In the genomic region with DNA sequence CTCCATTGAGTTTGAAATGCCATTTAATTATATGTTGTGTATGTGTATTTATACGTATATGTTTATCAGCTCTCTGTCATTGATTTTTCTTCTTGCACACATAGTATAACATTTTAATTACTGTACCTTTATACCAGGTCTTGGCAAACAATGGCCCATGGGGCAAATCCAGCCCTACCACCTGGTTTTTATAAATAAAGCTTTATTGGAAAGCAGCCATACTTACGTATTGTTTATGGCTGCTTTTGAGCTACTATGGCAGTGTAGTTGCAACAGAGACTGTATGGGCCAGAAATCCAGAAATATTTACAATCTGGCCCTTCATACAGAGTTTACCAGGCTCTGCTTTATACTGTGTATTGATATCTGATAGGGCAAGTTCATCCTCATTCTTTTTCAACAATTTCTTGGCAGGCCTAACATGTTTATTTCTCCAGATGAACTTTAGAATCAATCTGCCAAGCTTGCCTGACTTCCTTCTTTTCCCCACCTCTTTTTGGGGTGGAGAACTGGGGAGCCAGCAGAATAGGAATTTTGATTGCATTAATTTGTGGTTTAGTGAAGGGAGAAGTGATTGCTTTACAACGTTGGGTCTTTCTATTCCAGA, we compare ENCODE assay signal across 1 cellular context.
TF ChIP-seq lines count a peak whose summit lies in the region.

No MANE protein-coding gene starts in this region.

TF ChIP-seq in K562, 482 proteins besides CTCF, POLR2A, EP300 and RAD21 (continued from another document):
- TF ChIP-seq, protein P1, sequence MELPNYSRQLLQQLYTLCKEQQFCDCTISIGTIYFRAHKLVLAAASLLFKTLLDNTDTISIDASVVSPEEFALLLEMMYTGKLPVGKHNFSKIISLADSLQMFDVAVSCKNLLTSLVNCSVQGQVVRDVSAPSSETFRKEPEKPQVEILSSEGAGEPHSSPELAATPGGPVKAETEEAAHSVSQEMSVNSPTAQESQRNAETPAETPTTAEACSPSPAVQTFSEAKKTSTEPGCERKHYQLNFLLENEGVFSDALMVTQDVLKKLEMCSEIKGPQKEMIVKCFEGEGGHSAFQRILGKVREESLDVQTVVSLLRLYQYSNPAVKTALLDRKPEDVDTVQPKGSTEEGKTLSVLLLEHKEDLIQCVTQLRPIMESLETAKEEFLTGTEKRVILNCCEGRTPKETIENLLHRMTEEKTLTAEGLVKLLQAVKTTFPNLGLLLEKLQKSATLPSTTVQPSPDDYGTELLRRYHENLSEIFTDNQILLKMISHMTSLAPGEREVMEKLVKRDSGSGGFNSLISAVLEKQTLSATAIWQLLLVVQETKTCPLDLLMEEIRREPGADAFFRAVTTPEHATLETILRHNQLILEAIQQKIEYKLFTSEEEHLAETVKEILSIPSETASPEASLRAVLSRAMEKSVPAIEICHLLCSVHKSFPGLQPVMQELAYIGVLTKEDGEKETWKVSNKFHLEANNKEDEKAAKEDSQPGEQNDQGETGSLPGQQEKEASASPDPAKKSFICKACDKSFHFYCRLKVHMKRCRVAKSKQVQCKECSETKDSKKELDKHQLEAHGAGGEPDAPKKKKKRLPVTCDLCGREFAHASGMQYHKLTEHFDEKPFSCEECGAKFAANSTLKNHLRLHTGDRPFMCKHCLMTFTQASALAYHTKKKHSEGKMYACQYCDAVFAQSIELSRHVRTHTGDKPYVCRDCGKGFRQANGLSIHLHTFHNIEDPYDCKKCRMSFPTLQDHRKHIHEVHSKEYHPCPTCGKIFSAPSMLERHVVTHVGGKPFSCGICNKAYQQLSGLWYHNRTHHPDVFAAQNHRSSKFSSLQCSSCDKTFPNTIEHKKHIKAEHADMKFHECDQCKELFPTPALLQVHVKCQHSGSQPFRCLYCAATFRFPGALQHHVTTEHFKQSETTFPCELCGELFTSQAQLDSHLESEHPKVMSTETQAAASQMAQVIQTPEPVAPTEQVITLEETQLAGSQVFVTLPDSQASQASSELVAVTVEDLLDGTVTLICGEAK (IDR thresholded peaks at IDR 0.05), result peak; percentile 76
- TF ChIP-seq, protein P1 (CRISPR knock-in tag; IDR thresholded peaks at IDR 0.05), result no peak
- TF ChIP-seq PCBP2 (IDR thresholded peaks at IDR 0.05; ENCODE audit: low read depth, low read length, poor library complexity, severe bottlenecking), result no peak
- TF ChIP-seq ZNF124 (CRISPR knock-in tag; IDR thresholded peaks at IDR 0.05), result no peak
- no peak for TF ChIP-seq ZNF324 (CRISPR knock-in tag; IDR thresholded peaks at IDR 0.05)
